Comparison of ENCODE assay signal across 17 cellular contexts in the genomic region with DNA sequence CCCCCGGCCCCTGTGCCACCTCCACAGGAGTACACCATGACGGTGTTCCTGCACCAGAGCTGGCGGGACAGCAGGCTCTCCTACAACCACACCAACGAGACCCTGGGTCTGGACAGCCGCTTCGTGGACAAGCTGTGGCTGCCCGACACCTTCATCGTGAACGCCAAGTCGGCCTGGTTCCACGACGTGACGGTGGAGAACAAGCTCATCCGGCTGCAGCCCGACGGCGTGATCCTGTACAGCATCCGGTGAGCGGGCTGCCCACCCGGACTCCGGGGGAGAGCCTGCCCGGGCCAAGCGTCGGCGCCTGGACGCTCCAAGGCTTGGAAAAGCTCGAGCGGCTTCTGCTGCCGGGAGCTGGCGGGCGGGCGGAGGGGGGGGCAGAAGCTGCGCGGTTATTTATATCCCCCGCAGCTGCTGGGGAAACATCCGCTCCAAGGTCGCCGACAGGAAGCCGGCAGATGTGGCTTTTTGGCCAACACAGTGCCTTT. TPM values are rescaled to one million over a fixed set of nuclear protein-coding genes. Genes with fewer than 3 reads are reported as not detected.
A peak's percentile ranks its signal among the peaks of the same experiment; 100 is the strongest.
DNase-seq lines count a peak whose midpoint lies in the region; ATAC-seq and TF ChIP-seq lines count a peak whose summit lies in the region.
"Had no signal": no experiment of that assay in that cellular context is flagged by ENCODE, and none has a peak within 500 bp of the region (broad histone marks: within the 10 kb centered on the region; RNA-seq: fewer than 3 reads in every experiment).

No MANE protein-coding gene starts in this region.

- H3K4me2 ChIP-seq in MM.1S (ENCODE audit: low read depth, low read length), result peak overlapping the region; percentile 37; the same call in 1 of the 2 replicates
- H3K4me2 ChIP-seq: GM23338 had no signal

- H3K27ac Mint-ChIP-seq in naive thymus-derived CD4-positive, alpha-beta T cell, result no peak overlapping the region
- H3K27ac Mint-ChIP-seq: GM23338 had no signal

- H3K36me3 Mint-ChIP-seq in naive thymus-derived CD4-positive, alpha-beta T cell, result peaks cover 0 to 2% (median 0%) of the 10 kb centered on the region in 5 donors

- DNase-seq in NCI-H146 (lab: John Stamatoyannopoulos, UW) (peak; percentile 13), NCI-H146 treated with DMSO at 0.1 percent for 48 hours (lab: John Stamatoyannopoulos, UW; ENCODE audit: unreplicated experiment) (no peak), MM.1S (no peak), dorsolateral prefrontal cortex (peak in 3 of 10 donors; percentile 43 to 63 (median 44)), retina (no peak), GM13976 (ENCODE audit: low spot score) (no peak)
- peak in 3 of 9 donors; percentile 25 to 42 (median 35) for DNase-seq in naive thymus-derived CD4-positive, alpha-beta T cell
- DNase-seq: activated CD4-positive, alpha-beta T cell treated with anti-CD3 and anti-CD28 coated beads for 4 hours; activated gamma-delta T cell; NCI-H1694; NK-92 treated with Interleukin-12 subunit alpha and Interleukin-12 subunit beta, amount 100 ng/mL, for 24 hours; stimulated activated CD4-positive, alpha-beta T cell treated with anti-CD3 and anti-CD28 coated beads, Interleukin-12 subunit alpha, Interleukin-12 subunit beta, amount 100 ng/mL, for 4 hours; T-helper 1 cell had no signal

- no peaks in the 10 kb centered on the region for H4K20me1 ChIP-seq in MM.1S (ENCODE audit: insufficient read depth, low read length)

- H3K79me2 ChIP-seq in MM.1S (ENCODE audit: low read length), result no peaks in the 10 kb centered on the region

- TF ChIP-seq CTCF in MM.1S (IDR thresholded peaks at IDR 0.05; ENCODE audit: low read length), result no peak
- TF ChIP-seq CTCF in dorsolateral prefrontal cortex (IDR thresholded peaks at IDR 0.05 in 54 of 56, conservative IDR thresholded peaks at IDR 0.05 in 2 of 56; ENCODE audit: low read depth in 1 of 56, partially characterized antibody in 56 of 56), result no peak
- no peak for TF ChIP-seq CTCF in GM13976 (IDR thresholded peaks at IDR 0.05; ENCODE audit: borderline replicate concordance, control extremely low read depth, extremely low read depth, insufficient read depth, missing control alignments)

- intact Hi-C loops in dorsolateral prefrontal cortex (cut with DNase I), result no loop called here
- intact Hi-C loops in naive thymus-derived CD4-positive, alpha-beta T cell (cut with micrococcal nuclease), result no loop called here

- peak overlapping the region in 6 of 10 donors; percentile 14 to 66 (median 30) for H3K4me3 Mint-ChIP-seq in naive thymus-derived CD4-positive, alpha-beta T cell
- H3K4me3 Mint-ChIP-seq: central memory CD8-positive, alpha-beta T cell; GM23338 had no signal

- peaks cover 100% of the 10 kb centered on the region for H3K27me3 ChIP-seq in MM.1S (replicated peaks; ENCODE audit: insufficient read depth, low read length)
- peaks cover 0 to 45% (median 12%) of the 10 kb centered on the region in 45 donors for H3K27me3 ChIP-seq in dorsolateral prefrontal cortex
- peaks cover under 1 to 7% of the 10 kb centered on the region in 2 donors for H3K27me3 ChIP-seq in naive thymus-derived CD4-positive, alpha-beta T cell (ENCODE audit: control insufficient read depth in 2 of 2, insufficient read depth in 2 of 2, low read length in 2 of 2)

- H3K27ac ChIP-seq in MM.1S (ENCODE audit: low read length) (no peak overlapping the region), dorsolateral prefrontal cortex (peak overlapping the region in 57 of 59 donors; percentile 28 to 95 (median 74))
- no peak overlapping the region for H3K27ac ChIP-seq in naive thymus-derived CD4-positive, alpha-beta T cell (ENCODE audit: low read depth, low read length)

- peaks cover 0 to 2% (median 0%) of the 10 kb centered on the region in 11 donors for H3K9me3 Mint-ChIP-seq in naive thymus-derived CD4-positive, alpha-beta T cell
- H3K9me3 Mint-ChIP-seq: central memory CD8-positive, alpha-beta T cell; GM23338 had no signal

- peak; percentile 20 for ATAC-seq in naive thymus-derived CD4-positive, alpha-beta T cell
- no peak for ATAC-seq in HG03139 (IDR thresholded peaks at IDR 0.05; ENCODE audit: unreplicated experiment)
- ATAC-seq: esophagus mucosa, GM23338 had no signal

- H3K4me3 ChIP-seq in MM.1S (ENCODE audit: low read length) (no peak overlapping the region; the same call in 1 of the 2 replicates), dorsolateral prefrontal cortex (peak overlapping the region in 14 of 59 donors; percentile 0 to 27 (median 8))
- H3K4me3 ChIP-seq in naive thymus-derived CD4-positive, alpha-beta T cell (ENCODE audit: low read length), result no peak overlapping the region
- H3K4me3 ChIP-seq: GM23338 had no signal

- no peak overlapping the region for H3K9ac ChIP-seq in MM.1S (ENCODE audit: low read length)

- peaks cover 0 to 2% (median 0%) of the 10 kb centered on the region in 7 donors for H3K4me1 Mint-ChIP-seq in naive thymus-derived CD4-positive, alpha-beta T cell
- H3K4me1 Mint-ChIP-seq: central memory CD8-positive, alpha-beta T cell; GM23338 had no signal

- in situ Hi-C loops in GM13976 (cut with MboI; ENCODE audit: low sequenced_read_pairs, unreplicated experiment), result no loop called here

- H3K9me3 ChIP-seq in MM.1S (replicated peaks; ENCODE audit: insufficient read depth, low read length), result no peaks in the 10 kb centered on the region
- no peaks in the 10 kb centered on the region for H3K9me3 ChIP-seq in naive thymus-derived CD4-positive, alpha-beta T cell (ENCODE audit: control insufficient read depth in 2 of 3, low read length in 3 of 3)

- H3F3A ChIP-seq in MM.1S (ENCODE audit: insufficient read depth, low read length), result no peaks in the 10 kb centered on the region

- H3K4me1 ChIP-seq in MM.1S (ENCODE audit: low read length), result no peaks in the 10 kb centered on the region
- no peaks in the 10 kb centered on the region for H3K4me1 ChIP-seq in naive thymus-derived CD4-positive, alpha-beta T cell (ENCODE audit: control insufficient read depth in 2 of 2, insufficient read depth in 2 of 2, low read length in 2 of 2)

- no peak overlapping the region for H2AFZ ChIP-seq in MM.1S (ENCODE audit: low read length)
- H2AFZ ChIP-seq: GM23338 had no signal

- POLR2A ChIA-PET in naive thymus-derived CD4-positive, alpha-beta T cell (lab: Charles Lee), result no interaction called here

- H3K9me2 ChIP-seq in MM.1S (replicated peaks; ENCODE audit: insufficient read depth, low read length), result no peaks in the 10 kb centered on the region

- H3K36me3 ChIP-seq in MM.1S (replicated peaks; ENCODE audit: insufficient read depth, low read length), result no peaks in the 10 kb centered on the region
- H3K36me3 ChIP-seq in naive thymus-derived CD4-positive, alpha-beta T cell (ENCODE audit: control insufficient read depth in 2 of 3, insufficient read depth in 3 of 3, low read length in 3 of 3), result no peaks in the 10 kb centered on the region

- H3K27me3 Mint-ChIP-seq in naive thymus-derived CD4-positive, alpha-beta T cell, result peaks cover 8 to 36% (median 28%) of the 10 kb centered on the region in 5 donors

- CTCF ChIA-PET in naive thymus-derived CD4-positive, alpha-beta T cell (lab: Charles Lee), result interaction anchor here (1.1 kb wide), 1 partner anchor 19 kb away, joined by 4 read pairs; no protein-coding TSS in a partner anchor

RNA-seq across cellular contexts. Expression of a gene that starts 6.4 kb away (rescaled TPM):
- 100 to 1,000 TPM in 62 of 120 experiments, 10 to 100 TPM in 58; 24.7 to 182 (median 102) TPM for total RNA-seq in dorsolateral prefrontal cortex
- under 1 TPM in 2 of 5 experiments, not detected in 3; 0.17 to 0.21 TPM for total RNA-seq in naive thymus-derived CD4-positive, alpha-beta T cell
- polyA plus RNA-seq in naive thymus-derived CD4-positive, alpha-beta T cell, result under 1 TPM in 1 of 2 donors, not detected in 1; 0.31 TPM

RNA-seq across cellular contexts. Expression of a gene that starts 21.9 kb away (rescaled TPM):
- 10 to 100 TPM in 85 of 120 experiments, 1 to 10 TPM in 35; 3.1 to 23.8 (median 12.0) TPM for total RNA-seq in dorsolateral prefrontal cortex
- not detected for total RNA-seq in naive thymus-derived CD4-positive, alpha-beta T cell
- not detected for polyA plus RNA-seq in naive thymus-derived CD4-positive, alpha-beta T cell
- total RNA-seq: esophagus mucosa, GM23338 had no signal

RNA-seq across cellular contexts. Expression of a gene that starts 24.7 kb away (rescaled TPM):
- total RNA-seq in dorsolateral prefrontal cortex, result 100 to 1,000 TPM; 113 to 225 (median 176) TPM
- total RNA-seq in naive thymus-derived CD4-positive, alpha-beta T cell, result 10 to 100 TPM in 4 of 5 experiments, 1 to 10 TPM in 1; 3.6 to 29.6 (median 24.5) TPM
- 10 to 100 TPM in 1 of 2 donors, 1 to 10 TPM in 1; 7.1 to 12.7 TPM for polyA plus RNA-seq in naive thymus-derived CD4-positive, alpha-beta T cell

Comparison
In these comparisons a context has a peak if more than half of its experiments do, and no peak if none do; other contexts are left out.
1. H3K27ac ChIP-seq: peak in dorsolateral prefrontal cortex (57 of 59); none in MM.1S (single experiment) and naive thymus-derived CD4-positive, alpha-beta T cell (single experiment).
2. RNA of a gene that starts 6.4 kb away (total RNA-seq): 24.7 to 182 TPM in dorsolateral prefrontal cortex; 0.17 to 0.21 TPM in naive thymus-derived CD4-positive, alpha-beta T cell; every median in the first group is over 10 times any median in the second.
3. RNA of a gene that starts 21.9 kb away (total RNA-seq): 3.1 to 23.8 TPM in dorsolateral prefrontal cortex; not detected in naive thymus-derived CD4-positive, alpha-beta T cell; every median in the first group is over 4 times any median in the second.